ENCODE assay signal across 8 cellular contexts in the genomic region with DNA sequence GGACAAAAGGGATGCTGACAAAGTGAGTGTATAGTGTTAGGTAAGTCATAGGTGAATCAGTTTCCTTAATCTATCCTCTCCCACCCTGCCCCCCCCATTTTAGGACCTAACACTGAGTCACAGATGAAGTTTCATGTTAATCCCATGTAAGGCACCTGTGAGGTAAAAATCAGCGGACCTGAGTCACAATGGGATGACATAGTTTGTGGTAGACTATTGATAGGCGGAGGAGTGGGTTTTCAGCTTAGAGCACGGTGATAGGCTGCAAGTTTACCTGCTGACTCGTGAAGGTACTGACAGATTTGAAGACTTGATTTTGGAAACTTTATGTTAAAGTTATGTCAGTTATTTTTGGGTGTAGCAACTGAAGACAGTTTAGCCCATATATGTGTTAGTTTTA. TPM values are rescaled to one million over a fixed set of nuclear protein-coding genes. Genes with fewer than 3 reads are reported as not detected.
DNase-seq lines count a peak whose midpoint lies in the region; ATAC-seq and TF ChIP-seq lines count a peak whose summit lies in the region.

No MANE protein-coding gene starts in this region.

- in situ Hi-C loops in GM13977 (cut with MboI; ENCODE audit: low pct_unique_long_range_greater_than_20kb, low sequenced_read_pairs, unreplicated experiment): no loop called here

- no peak for TF ChIP-seq POLR2A in erythroblast (IDR thresholded peaks at IDR 0.05; ENCODE audit: low read length)
- no peak for TF ChIP-seq POLR2A in prostate gland (IDR thresholded peaks at IDR 0.05)

- DNase-seq in GM13977 (ENCODE audit: low spot score) (peak; percentile 66), HL-60 (ENCODE audit: low read depth in 1 of 2, low spot score in 1 of 2) (peak in 1 of 2 experiments; percentile 15), erythroblast (lab: John Stamatoyannopoulos, UW) (peak; percentile 35 to 66), prostate gland (ENCODE audit: low spot score) (no peak), amniotic stem cell (lab: John Stamatoyannopoulos, UW) (no peak), GDM1 (lab: John Stamatoyannopoulos, UW) (no peak)
- DNase-seq in activated CD4-positive, alpha-beta T cell treated with anti-CD3 and anti-CD28 coated beads, Interleukin-2, amount 50 U/mL, for 48 hours: peak; percentile 42 to 57

- no peak for ATAC-seq in HG02970 (IDR thresholded peaks at IDR 0.05; ENCODE audit: low FRiP score, unreplicated experiment)

- H3K36me3 ChIP-seq in prostate gland: no peaks in the 10 kb centered on the region

- H3K4me3 ChIP-seq in HL-60 (replicated peaks; ENCODE audit: insufficient read depth, low read length) (peak overlapping the region; percentile 84), prostate gland (peak overlapping the region; percentile 72 to 79)

- no peak for TF ChIP-seq CTCF in GM13977 (IDR thresholded peaks at IDR 0.05; ENCODE audit: extremely low read depth, insufficient read depth, missing control alignments)
- no peak for TF ChIP-seq CTCF in HL-60 (IDR thresholded peaks at IDR 0.05; ENCODE audit: insufficient read depth, low read length)
- TF ChIP-seq CTCF in prostate gland (IDR thresholded peaks at IDR 0.05): no peak

- 17% methylated on average over 4 of the region's 4 CpGs for WGBS in prostate gland

- H3K27ac ChIP-seq in HL-60 (replicated peaks) (peak overlapping the region; percentile 98), prostate gland (peak overlapping the region in 1 of 2 donors; percentile 99)

- intact Hi-C loops in prostate gland (cut with DNase I): loop anchor here (5.0 kb wide), 1 partner anchor 289 kb away; no protein-coding TSS in a partner anchor

- H3K9me3 ChIP-seq in prostate gland: no peaks in the 10 kb centered on the region

- H3K27me3 ChIP-seq in HL-60 (ENCODE audit: insufficient read depth, poor library complexity, severe bottlenecking) (no peaks in the 10 kb centered on the region), prostate gland (replicated peaks; ENCODE audit: insufficient read depth) (no peaks in the 10 kb centered on the region)

- H3K4me1 ChIP-seq in prostate gland (replicated peaks): no peaks in the 10 kb centered on the region

RNA-seq across cellular contexts. Expression of a gene that starts 1.7 kb away (rescaled TPM):
- total RNA-seq in prostate gland: 10 to 100 TPM; 81.7 to 86.4 TPM

RNA-seq across cellular contexts. Expression of a gene that starts 6.1 kb away (rescaled TPM):
- total RNA-seq in prostate gland: 10 to 100 TPM; 36.4 to 79.1 TPM

Comparison
In these comparisons a context has a peak if more than half of its experiments do, and no peak if none do; other contexts are left out.
1. DNase-seq: peak in GM13977 (single experiment), activated CD4-positive, alpha-beta T cell treated with anti-CD3 and anti-CD28 coated beads, Interleukin-2, amount 50 U/mL, for 48 hours (2 of 2) and erythroblast (2 of 2); none in prostate gland (single experiment), amniotic stem cell (single experiment) and GDM1 (single experiment).